26 cellular contexts compared by ENCODE assay signal in genomic region chr1:207950750-207951149, GRCh38. TPM values are rescaled to one million over a fixed set of nuclear protein-coding genes. Genes with fewer than 3 reads are reported as not detected.
"Had no signal": no experiment of that assay in that cellular context is flagged by ENCODE, and none has a peak within 500 bp of the region (broad histone marks: within the 10 kb centered on the region; RNA-seq: fewer than 3 reads in every experiment).

No MANE protein-coding gene starts in this region.

- H2AFZ ChIP-seq: hepatocyte, neural progenitor cell, parathyroid adenoma had no signal

- H3K4me2 ChIP-seq: hepatocyte, neural progenitor cell, smooth muscle cell had no signal

- ATAC-seq: left lobe of liver; natural killer cell; psoas muscle; right lobe of liver; stimulated activated memory B cell treated with anti-CD40 and anti-IgM and Interleukin-4, amounts not matched to agents 10 μg/mL and 1 μg/mL and 100 μg/mL, for 72 hours; stimulated activated naive CD8-positive, alpha-beta T cell treated with anti-CD3 and anti-CD28 coated beads, Interleukin-15, amount 100 ng/mL, for 72 hours had no signal

- H3K4me1 ChIP-seq: parathyroid adenoma, psoas muscle, right lobe of liver, tibial nerve, vagina had no signal

- H3K36me3 ChIP-seq: neural progenitor cell, neutrophil, right lobe of liver, tibial nerve, vagina had no signal

- DNase-seq: islet precursor cell; mesendoderm; naive B cell; natural killer cell; nephron progenitor cell; occipital lobe; psoas muscle; right lobe of liver; stimulated activated CD4-positive, alpha-beta T cell treated with anti-CD3 and anti-CD28 coated beads, Interleukin-1b, Interleukin-23, amount 100 ng/mL, for 48 hours; stimulated activated CD4-positive, alpha-beta T cell treated with anti-CD3 and anti-CD28 coated beads, Interleukin-2, amount 100 ng/mL, for 48 hours; stimulated activated CD4-positive, alpha-beta T cell treated with anti-CD3 and anti-CD28 coated beads, Interleukin-4, amount 100 ng/mL, for 4 hours; stimulated activated CD8-positive, alpha-beta memory T cell treated with anti-CD3 and anti-CD28 coated beads, Interleukin-4, amount 100 ng/mL, for 48 hours; stimulated activated naive CD4-positive, alpha-beta T cell treated with Interleukin-2 at 50 U/mL for 16 hours; stimulated activated naive CD8-positive, alpha-beta T cell treated with anti-CD3 and anti-CD28 coated beads, Interleukin-15, amount 100 ng/mL, for 72 hours; substantia nigra had no signal

- H3K9ac ChIP-seq: neural progenitor cell, parathyroid adenoma had no signal

- H3K9me3 ChIP-seq: neutrophil, right lobe of liver, tibial nerve, vagina had no signal

- H3K27ac ChIP-seq: hepatocyte, neural progenitor cell, neutrophil, parathyroid adenoma, psoas muscle, right lobe of liver, tibial nerve, vagina had no signal

- H3K79me2 ChIP-seq: hepatocyte, parathyroid adenoma had no signal

- H3K4me3 ChIP-seq: hepatocyte, lung, neural progenitor cell, psoas muscle, right lobe of liver, smooth muscle cell, tibial nerve, vagina had no signal

- H3K27me3 ChIP-seq: right lobe of liver, tibial nerve, vagina had no signal

RNA-seq across cellular contexts. Expression of gene CD34, which starts 39.8 kb away (rescaled TPM):
- total RNA-seq: osteocyte, smooth muscle cell had no signal
- polyA plus RNA-seq: smooth muscle cell had no signal
